Comparison of ENCODE assay signal across 8 cellular contexts in the genomic region with DNA sequence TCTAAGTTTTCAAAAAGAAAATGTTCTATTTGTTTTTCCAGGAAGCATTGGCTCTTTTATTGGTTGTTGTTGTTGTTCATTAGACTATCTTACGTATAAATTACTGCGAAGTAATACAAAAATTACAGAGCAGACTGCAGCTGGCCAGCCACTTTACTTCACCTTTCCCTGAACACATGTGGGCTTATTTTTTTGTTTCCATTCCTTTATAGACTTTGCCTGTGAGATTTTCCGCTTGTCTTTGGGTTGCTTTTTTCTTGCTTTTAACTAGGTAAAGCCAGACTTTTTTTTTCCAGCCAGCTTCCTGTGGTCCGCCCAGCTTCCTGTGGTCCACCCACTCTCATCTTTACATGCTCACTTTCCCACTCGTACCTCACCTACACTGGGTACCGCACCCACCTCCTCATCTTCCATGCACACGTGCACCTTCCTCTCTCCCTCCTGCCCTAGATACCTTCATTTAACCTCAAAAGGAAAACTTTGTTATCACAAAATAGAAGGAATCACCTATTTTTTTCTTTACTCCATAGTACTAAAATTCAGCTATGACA.
DNase-seq lines count a peak whose midpoint lies in the region; ATAC-seq and TF ChIP-seq lines count a peak whose summit lies in the region.

No MANE protein-coding gene starts in this region.

- peak overlapping the region; percentile 23 for H2AFZ ChIP-seq in trophoblast cell (ENCODE audit: insufficient read depth, low read length, poor library complexity)

- no CpG with 5 or more reads among the region's 7 CpGs for WGBS in trophoblast cell (ENCODE audit: extremely low coverage, insufficient coverage, insufficient read length)

- no peaks in the 10 kb centered on the region for H3K36me3 Mint-ChIP-seq in activated T-helper 17 cell treated with anti-CD3 and anti-CD28 coated beads, Interleukin-2, amount 50 U/mL, for 72 hours (ENCODE audit: low read depth)

- H3K4me3 ChIP-seq in trophoblast cell (ENCODE audit: low read depth, low read length) = no peak overlapping the region
- no peak overlapping the region for H3K4me3 ChIP-seq in vagina

- no peak for TF ChIP-seq POLR2A in vagina (IDR thresholded peaks at IDR 0.05)

- peak overlapping the region; percentile 77 for H3K27ac Mint-ChIP-seq in activated T-helper 17 cell treated with anti-CD3 and anti-CD28 coated beads, Interleukin-2, amount 50 U/mL, for 72 hours

- H3K27me3 ChIP-seq in trophoblast cell (ENCODE audit: insufficient read depth, low read length) = no peaks in the 10 kb centered on the region
- H3K27me3 ChIP-seq in vagina = no peaks in the 10 kb centered on the region

- no peak overlapping the region for H4K91ac ChIP-seq in trophoblast cell (ENCODE audit: low read depth, low read length)

- H3K36me3 ChIP-seq in trophoblast cell (ENCODE audit: control insufficient read depth in 1 of 2, insufficient read depth in 2 of 2, low read length in 2 of 2) (no peaks in the 10 kb centered on the region), vagina (no peaks in the 10 kb centered on the region)

- peak overlapping the region; percentile 77 for H3K4me3 Mint-ChIP-seq in activated T-helper 17 cell treated with anti-CD3 and anti-CD28 coated beads, Interleukin-2, amount 50 U/mL, for 72 hours

- no peak overlapping the region for H3K4me2 ChIP-seq in trophoblast cell (ENCODE audit: low read length)

- no peak overlapping the region for H2BK12ac ChIP-seq in trophoblast cell (ENCODE audit: low read length)

- H3K4me1 ChIP-seq in trophoblast cell (ENCODE audit: control insufficient read depth in 1 of 2, insufficient read depth in 2 of 2, low read length in 2 of 2) (no peaks in the 10 kb centered on the region), vagina (no peaks in the 10 kb centered on the region)

- H3K4ac ChIP-seq in trophoblast cell (ENCODE audit: low read depth, low read length) = no peak overlapping the region

- no peak overlapping the region for H3K18ac ChIP-seq in trophoblast cell (ENCODE audit: low read length)

- H3K79me1 ChIP-seq in trophoblast cell (ENCODE audit: low read length) = no peaks in the 10 kb centered on the region

- no peak overlapping the region for H4K8ac ChIP-seq in trophoblast cell (ENCODE audit: low read depth, low read length)

- H3K27me3 Mint-ChIP-seq in activated T-helper 17 cell treated with anti-CD3 and anti-CD28 coated beads, Interleukin-2, amount 50 U/mL, for 72 hours = no peaks in the 10 kb centered on the region

- H3K14ac ChIP-seq in trophoblast cell (ENCODE audit: low read length) = no peak overlapping the region

- H3K27ac ChIP-seq in trophoblast cell (ENCODE audit: low read depth, low read length) = no peak overlapping the region
- no peak overlapping the region for H3K27ac ChIP-seq in vagina

- H3K23ac ChIP-seq in trophoblast cell (ENCODE audit: low read length) = no peak overlapping the region

- no peak overlapping the region for H2BK120ac ChIP-seq in trophoblast cell (ENCODE audit: insufficient read depth, low read length, poor library complexity)

- H3K9me3 Mint-ChIP-seq in activated T-helper 17 cell treated with anti-CD3 and anti-CD28 coated beads, Interleukin-2, amount 50 U/mL, for 72 hours = no peaks in the 10 kb centered on the region

- peaks cover 15% of the 10 kb centered on the region for H3K4me1 Mint-ChIP-seq in activated T-helper 17 cell treated with anti-CD3 and anti-CD28 coated beads, Interleukin-2, amount 50 U/mL, for 72 hours

- no peak overlapping the region for H2AK5ac ChIP-seq in trophoblast cell (ENCODE audit: low read length)

- TF ChIP-seq CTCF in vagina (IDR thresholded peaks at IDR 0.05) = no peak

- DNase-seq in NCI-H2227 (lab: John Stamatoyannopoulos, UW; ENCODE audit: unreplicated experiment) = peak; percentile 1
- DNase-seq in NCI-H2227 treated with DMSO at 0.1 percent for 48 hours (lab: John Stamatoyannopoulos, UW) = no peak
- no peak for DNase-seq in trophoblast cell
- DNase-seq in cardiac septum (ENCODE audit: low spot score) = no peak
- DNase-seq in vagina (ENCODE audit: extremely low spot score in 2 of 2) = no peak

- H4K12ac ChIP-seq in trophoblast cell (ENCODE audit: low read depth, low read length) = no peak overlapping the region

- H2BK5ac ChIP-seq in trophoblast cell (ENCODE audit: low read depth, low read length, poor library complexity) = no peak overlapping the region

- intact Hi-C loops in cardiac septum (cut with DNase I) (loop anchor here (10.0 kb wide), 1 partner anchor 87 kb away; no protein-coding TSS in a partner anchor), vagina (cut with DNase I) (loop anchor here (10.0 kb wide), 1 partner anchor 123 kb away; no protein-coding TSS in a partner anchor)

- H3K9me3 ChIP-seq in trophoblast cell (ENCODE audit: insufficient read depth, low read depth, low read length) (no peaks in the 10 kb centered on the region), vagina (no peaks in the 10 kb centered on the region)

- no peaks in the 10 kb centered on the region for H3K79me2 ChIP-seq in trophoblast cell (ENCODE audit: control insufficient read depth, insufficient read depth, low read length, poor library complexity)

- ATAC-seq in HG02981 (IDR thresholded peaks at IDR 0.05; ENCODE audit: unreplicated experiment) (peak; percentile 17), GM21717 (IDR thresholded peaks at IDR 0.05; ENCODE audit: unreplicated experiment) (no peak)
- ATAC-seq in activated T-helper 17 cell treated with anti-CD3 and anti-CD28 coated beads, Interleukin-2, amount 50 U/mL, for 72 hours (replicated peaks) = peak; percentile 62

- H3K9ac ChIP-seq in trophoblast cell (ENCODE audit: low read length) = no peak overlapping the region
